In the genomic region with DNA sequence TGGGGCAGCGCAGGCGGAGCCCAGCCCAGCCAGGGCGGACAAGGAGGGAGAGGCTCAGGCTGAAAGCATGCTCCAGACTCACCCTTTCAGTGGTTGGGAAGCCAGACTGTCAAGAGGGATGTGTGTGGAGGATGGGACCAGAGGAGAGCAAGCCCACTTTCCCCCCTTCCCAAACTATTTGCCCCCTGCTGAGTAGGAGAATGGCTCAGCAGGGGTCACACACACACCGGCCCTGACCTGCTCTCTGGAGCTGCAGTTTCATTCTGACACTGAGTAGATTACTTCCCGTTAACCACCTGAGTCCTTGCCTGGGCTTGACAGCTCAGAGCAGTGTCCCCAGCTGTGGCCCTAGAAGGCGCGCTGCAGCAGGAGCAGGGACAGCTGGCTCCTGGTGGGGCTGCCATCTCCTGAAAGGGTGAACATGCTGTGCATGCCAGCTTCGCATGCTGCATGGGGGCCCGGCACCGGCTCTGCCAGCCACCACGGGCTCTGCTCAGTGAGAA, we compare ENCODE assay signal across 13 cellular contexts. TPM values are rescaled to one million over a fixed set of nuclear protein-coding genes. Genes with fewer than 3 reads are reported as not detected.
DNase-seq lines count a peak whose midpoint lies in the region; FAIRE-seq and TF ChIP-seq lines count a peak whose summit lies in the region.
"Had no signal": no experiment of that assay in that cellular context is flagged by ENCODE, and none has a peak within 500 bp of the region (broad histone marks: within the 10 kb centered on the region; RNA-seq: fewer than 3 reads in every experiment).

No MANE protein-coding gene starts in this region.

- H3K23me2 ChIP-seq in H1 (ENCODE audit: low read depth, low read length) = no peaks in the 10 kb centered on the region

- no peak; a peak in 2 of 4 replicates for TF ChIP-seq RAD21 in H1 (IDR thresholded peaks at IDR 0.05 in 1 of 2, conservative IDR thresholded peaks at IDR 0.05 in 1 of 2; ENCODE audit: low read depth in 2 of 2, low read length in 2 of 2)

- peaks cover 10 to 27% (median 19%) of the 10 kb centered on the region in 4 experiments for H3K4me1 ChIP-seq in H1 (replicated peaks in 1 of 4; ENCODE audit: control insufficient read depth in 3 of 4, insufficient read depth in 4 of 4, low read length in 3 of 4)

- H4K20me1 ChIP-seq in H1 (replicated peaks in 1 of 2; ENCODE audit: control insufficient read depth in 1 of 2, insufficient read depth in 2 of 2, low read length in 2 of 2) = peaks cover 0 to 5% of the 10 kb centered on the region in 2 experiments

- peak overlapping the region; percentile 11; the same call in 1 of the 2 replicates for H2BK5ac ChIP-seq in H1 (ENCODE audit: low read depth, low read length)

- H2BK12ac ChIP-seq in H1 (ENCODE audit: low read depth, low read length) = peak overlapping the region; percentile 62; the same call in 1 of the 2 replicates

- H4K8ac ChIP-seq in H1 (ENCODE audit: extremely low read depth, insufficient read depth, low read length) = no peak overlapping the region

- no peak overlapping the region for H3K4me3 ChIP-seq in H1 (ENCODE audit: extremely low read depth in 1 of 4, insufficient read depth in 2 of 4, low read depth in 3 of 4, low read length in 4 of 4)
- H3K4me3 ChIP-seq: PC-9 had no signal

- peak; percentile 11 for DNase-seq in GM18507 (ENCODE audit: extremely low spot score, insufficient read length, low read depth)
- peak; percentile 87 for DNase-seq in NCI-H1694 (lab: John Stamatoyannopoulos, UW)
- DNase-seq in H1 (ENCODE audit: low read depth in 1 of 2, low spot score in 2 of 2) = peak; percentile 80 to 84
- DNase-seq in posterior cingulate gyrus = peak in 7 of 10 donors; percentile 37 to 94 (median 71)
- DNase-seq in effector CD4-positive, alpha-beta T cell = no peak
- DNase-seq in kidney glomerular epithelial cell (lab: John Stamatoyannopoulos, UW) = no peak
- DNase-seq in kidney tubule cell (ENCODE audit: low spot score) = no peak
- DNase-seq: activated CD8-positive, alpha-beta T cell treated with anti-CD3 and anti-CD28 coated beads for 36 hours; activated naive CD4-positive, alpha-beta T cell; cerebellar nuclear complex; islet precursor cell; PC-9; T-helper 2 cell had no signal

- FAIRE-seq in GM18507 (lab: Jason Lieb, UNC) (no peak), H1 (lab: Jason Lieb, UNC) (peak; percentile 36)

- H3K4me2 ChIP-seq in H1 (ENCODE audit: insufficient read depth in 1 of 2, low read depth in 2 of 2, low read length in 2 of 2) = peak overlapping the region; percentile 8 to 36; a peak in 3 of 4 replicates
- H3K4me2 ChIP-seq: PC-9 had no signal

- H2BK15ac ChIP-seq in H1 (ENCODE audit: low read length) = no peak overlapping the region

- no peak for TF ChIP-seq POLR2A in H1 (IDR thresholded peaks at IDR 0.05; ENCODE audit: control extremely low read depth in 1 of 2, low read depth in 2 of 2, low read length in 2 of 2)

- peak overlapping the region; percentile 21; the same call in 1 of the 2 replicates for H2BK20ac ChIP-seq in H1 (ENCODE audit: low read length)

- no peak overlapping the region for H3K23ac ChIP-seq in H1 (ENCODE audit: insufficient read length)

- POLR2A ChIA-PET in H1 (lab: Charles Lee; ENCODE audit: partially characterized antibody) = interaction anchor here (0.9 to 4.1 kb wide), 3 partner anchors 12 to 70 kb away, joined by 3 to 16 read pairs (median 3); no protein-coding TSS in a partner anchor

- CTCF ChIA-PET in H1 (lab: Charles Lee; ENCODE audit: partially characterized antibody) = interaction anchor here (1.5 to 33.8 kb wide), 6 partner anchors 9 to 265 kb away, joined by 5 to 1336 read pairs (median 58); partner anchors contain the start of gene TMEM81

- H3K27ac ChIP-seq in H1 (ENCODE audit: low read depth, low read length) = no peak overlapping the region
- H3K27ac ChIP-seq: PC-9 had no signal

- no peak overlapping the region for H3K4ac ChIP-seq in H1 (replicated peaks; ENCODE audit: insufficient read length, low read depth, low read length)

- WGBS in H1 (ENCODE audit: extremely low coverage in 1 of 2, insufficient coverage in 1 of 2, insufficient read length in 1 of 2, insufficient replicate concordance in 2 of 2, low coverage in 1 of 2, low lambda C conversion rate in 2 of 2, missing lambda C conversion rate in 1 of 2), 2 experiments = 46% methylated on average over 11 of the region's 11 CpGs; no CpG with 5 or more reads in 1 of the 2 experiments

- no peak overlapping the region for H3K14ac ChIP-seq in H1 (ENCODE audit: insufficient read length)

- no peaks in the 10 kb centered on the region for H3K79me2 ChIP-seq in H1 (ENCODE audit: control insufficient read depth in 1 of 2, insufficient read depth in 2 of 2, low read length in 2 of 2)

- no peak overlapping the region for H3K56ac ChIP-seq in H1 (replicated peaks; ENCODE audit: insufficient read length, low read depth, low read length)

- intact Hi-C loops in posterior cingulate gyrus (cut with DNase I) = no loop called here

- H4K91ac ChIP-seq in H1 (replicated peaks; ENCODE audit: insufficient read length, low read length) = peak overlapping the region; percentile 15

- H2AK5ac ChIP-seq in H1 (ENCODE audit: low read depth, low read length) = 0 out of 2 replicates have a peak overlapping the region, but pooled peaks have one; percentile 34

- no peaks in the 10 kb centered on the region for H3K79me1 ChIP-seq in H1 (ENCODE audit: low read depth, low read length)

- no peaks in the 10 kb centered on the region for H3K36me3 ChIP-seq in H1 (ENCODE audit: control insufficient read depth in 2 of 4, insufficient read depth in 4 of 4, low read length in 3 of 4)

- no peak overlapping the region; the same call in 1 of the 2 replicates for H3K18ac ChIP-seq in H1 (ENCODE audit: extremely low read depth, low read length)

- H2AFZ ChIP-seq in H1 (ENCODE audit: low read length) = no peak overlapping the region
- H2AFZ ChIP-seq: PC-9 had no signal

- TF ChIP-seq EP300 in H1 (IDR thresholded peaks at IDR 0.05; ENCODE audit: borderline replicate concordance in 1 of 2, low read depth in 2 of 2, low read length in 2 of 2) = peak in 1 of 2 experiments; percentile 76; a peak in 1 of 3 replicates

- no peaks in the 10 kb centered on the region; a peak in 1 of 7 replicates for H3K27me3 ChIP-seq in H1 (replicated peaks in 1 of 4; ENCODE audit: control insufficient read depth in 3 of 4, extremely low read depth in 1 of 4, insufficient read depth in 3 of 4, low read length in 3 of 4)

- no peak overlapping the region for H4K5ac ChIP-seq in H1 (ENCODE audit: insufficient read length, low read depth, low read length)

- TF ChIP-seq CTCF in H1 (IDR thresholded peaks at IDR 0.05; ENCODE audit: control extremely low read depth in 1 of 3, insufficient read depth in 1 of 3, low read depth in 1 of 3, low read length in 3 of 3) = no peak

- H2BK120ac ChIP-seq in H1 (replicated peaks; ENCODE audit: low read depth, low read length) = no peak overlapping the region

- no peak overlapping the region for H3K9ac ChIP-seq in H1 (replicated peaks in 1 of 4; ENCODE audit: extremely low read depth in 1 of 4, low read depth in 3 of 4, low read length in 3 of 4)

- no peaks in the 10 kb centered on the region for H3K9me3 ChIP-seq in H1 (ENCODE audit: insufficient read depth in 2 of 2, low read depth in 1 of 2, low read length in 1 of 2)

TF ChIP-seq in H1, 55 proteins besides CTCF, POLR2A, EP300 and RAD21:
- TF ChIP-seq TAF1 (IDR thresholded peaks at IDR 0.05; ENCODE audit: low read depth, low read length) (no peak), ASH2L (IDR thresholded peaks at IDR 0.05; ENCODE audit: low read length) (peak; percentile 51), KDM1A (IDR thresholded peaks at IDR 0.05; ENCODE audit: borderline replicate concordance, low read length) (peak; percentile 45; the same call in 1 of the 2 replicates), CEBPB (IDR thresholded peaks at IDR 0.05; ENCODE audit: low read depth, low read length) (no peak), TEAD4 (IDR thresholded peaks at IDR 0.05; ENCODE audit: low read depth, low read length) (peak; percentile 86), SIN3A (conservative IDR thresholded peaks at IDR 0.05 in 1 of 2, IDR thresholded peaks at IDR 0.05 in 1 of 2; ENCODE audit: low read depth in 1 of 2, low read length in 2 of 2) (peak; percentile 85 to 96; a peak in 2 of 4 replicates), MAX (IDR thresholded peaks at IDR 0.05) (peak; percentile 46), ZNF274 (IDR thresholded peaks at IDR 0.05; ENCODE audit: borderline replicate concordance, extremely low read depth, low read length) (no peak), CTBP2 (IDR thresholded peaks at IDR 0.05; ENCODE audit: borderline replicate concordance, insufficient read depth, insufficient read length, low read length) (peak; percentile 92), BCL11A (IDR thresholded peaks at IDR 0.05; ENCODE audit: low read depth in 2 of 2, low read length in 2 of 2) (no peak), NANOG (IDR thresholded peaks at IDR 0.05; ENCODE audit: insufficient read depth, low read depth, low read length, poor library complexity, severe bottlenecking) (peak; percentile 84), RNF2 (IDR thresholded peaks at IDR 0.05; ENCODE audit: borderline replicate concordance, low read depth, low read length, missing control alignments, poor library complexity, severe bottlenecking) (no peak)

RNA-seq across cellular contexts. Expression of gene CNTN2, which starts 51.6 kb away (rescaled TPM):
- total RNA-seq in H1 (2021; fragmentation: NEBNext Ultra II Directional; extraction: Animal tissue kit (Norgen Biotek cat#: 25700)) = 3.9 TPM in 2 replicates
- 1.2 and 2.3 TPM in 2 replicates for polyA plus RNA-seq in H1 (2011; rRNA removed)
- polyA plus RNA-seq in H1 (2011; cell fraction: cytosol; rRNA removed) = 1.1 TPM
- polyA plus RNA-seq in H1 (2011; cell fraction: nucleus; rRNA removed) = 4.8 TPM
- polyA plus RNA-seq in H1 (2012, experiment 1 of 2) = 2.1 to 2.4 TPM (median 2.3 TPM) in 4 replicates
- polyA plus RNA-seq in H1 (2012, experiment 2 of 2) = 1.4 TPM
- 3.1 TPM for polyA plus RNA-seq in H1 (2013, experiment 1 of 2)
- polyA plus RNA-seq in H1 (2013, experiment 2 of 2) = 4.4 TPM
- polyA minus RNA-seq in H1 (2011; rRNA and poly(A)+ RNA removed) = 2.4 and 2.8 TPM in 2 replicates
- polyA minus RNA-seq in H1 (2011; cell fraction: cytosol; rRNA and poly(A)+ RNA removed) = 3.8 TPM
- polyA minus RNA-seq in H1 (2011; cell fraction: nucleus; rRNA and poly(A)+ RNA removed) = 6.8 TPM
- total RNA-seq: activated CD8-positive, alpha-beta T cell treated with anti-CD3 and anti-CD28 coated beads for 36 hours; PC-9 had no signal

Comparison
In these comparisons a context has a peak if more than half of its experiments do, and no peak if none do; other contexts are left out.
1. DNase-seq: peak in GM18507 (single experiment), NCI-H1694 (single experiment), H1 (2 of 2) and posterior cingulate gyrus (7 of 10); none in effector CD4-positive, alpha-beta T cell (single experiment), kidney glomerular epithelial cell (single experiment) and kidney tubule cell (single experiment).